11 cellular contexts compared by ENCODE assay signal in the genomic region with DNA sequence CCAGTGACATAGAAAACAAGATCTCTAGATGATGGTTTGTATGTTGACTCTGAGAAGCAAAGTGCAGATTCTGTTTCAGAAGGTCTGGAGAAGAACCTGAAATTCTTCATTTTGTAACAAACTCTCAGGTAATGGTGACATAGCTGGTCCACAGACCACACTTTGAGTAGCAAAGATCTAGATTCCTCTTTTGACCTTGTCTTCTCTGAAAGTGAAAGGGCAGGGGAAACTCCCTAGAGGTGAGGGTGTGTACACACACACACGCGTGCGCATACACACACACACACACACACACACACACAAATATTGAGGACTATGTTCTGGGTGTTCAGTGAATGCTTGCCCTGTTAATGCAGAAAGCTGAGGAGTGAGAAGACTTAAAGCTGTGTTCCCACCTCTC.
A peak's percentile ranks its signal among the peaks of the same experiment; 100 is the strongest.
DNase-seq lines count a peak whose midpoint lies in the region; ATAC-seq, FAIRE-seq and TF ChIP-seq lines count a peak whose summit lies in the region.
"Had no signal": no experiment of that assay in that cellular context is flagged by ENCODE, and none has a peak within 500 bp of the region (broad histone marks: within the 10 kb centered on the region; RNA-seq: fewer than 3 reads in every experiment).

No MANE protein-coding gene starts in this region.

- WGBS in esophagus muscularis mucosa, result 93% methylated on average over 3 of the region's 3 CpGs

- ATAC-seq in HG02970 (IDR thresholded peaks at IDR 0.05; ENCODE audit: low FRiP score, unreplicated experiment), result peak; percentile 45

- CTCF ChIA-PET in CD4-positive, alpha-beta memory T cell (lab: Charles Lee; ENCODE audit: partially characterized antibody), result interaction anchor here (1.2 to 11.0 kb wide), 12 partner anchors 8 to 108 kb away, joined by 3 to 241 read pairs (median 13); a partner anchor contains a TSS

- no peaks in the 10 kb centered on the region for H3K36me3 ChIP-seq in CD4-positive, alpha-beta memory T cell (ENCODE audit: insufficient read depth, low read length)
- H3K36me3 ChIP-seq in esophagus muscularis mucosa, result no peaks in the 10 kb centered on the region

- FAIRE-seq in GM19239 (lab: Jason Lieb, UNC), result peak; percentile 64

- intact Hi-C loops in CD4-positive, alpha-beta memory T cell (cut with micrococcal nuclease), result no loop called here
- intact Hi-C loops in esophagus muscularis mucosa (cut with DNase I) (no loop called here), posterior vena cava (cut with DNase I) (loop anchor here in 1 of 2 donors (10.0 kb wide), 1 partner anchor 104 kb away; no protein-coding TSS in a partner anchor)

- peaks cover 30% of the 10 kb centered on the region for H3K4me1 ChIP-seq in CD4-positive, alpha-beta memory T cell (ENCODE audit: insufficient read depth, low read length)
- peaks cover 7 to 34% (median 29%) of the 10 kb centered on the region in 4 donors for H3K4me1 ChIP-seq in esophagus muscularis mucosa

- peak overlapping the region in 4 of 7 donors; percentile 40 to 80 (median 74) for H3K27ac Mint-ChIP-seq in CD4-positive, alpha-beta memory T cell

- peak in 1 of 5 donors; percentile 40 for DNase-seq in CD4-positive, alpha-beta memory T cell
- DNase-seq in GM19239 (ENCODE audit: insufficient read length, low spot score), result peak; percentile 9
- peak; percentile 12 for DNase-seq in esophagus muscularis mucosa (ENCODE audit: extremely low spot score)
- DNase-seq in posterior vena cava (ENCODE audit: low spot score), result no peak
- DNase-seq in NCI-H2081 (lab: John Stamatoyannopoulos, UW), result no peak
- no peak for DNase-seq in RKO (ENCODE audit: low spot score)
- no peak for DNase-seq in nucleus accumbens (lab: John Stamatoyannopoulos, UW)
- DNase-seq: GM23248, NCI-H1092 treated with DMSO at 0.1 percent for 48 hours had no signal

- H3K9me3 Mint-ChIP-seq in CD4-positive, alpha-beta memory T cell, result no peaks in the 10 kb centered on the region

- no peak overlapping the region for H3K27ac ChIP-seq in CD4-positive, alpha-beta memory T cell (ENCODE audit: low read depth, low read length)
- peak overlapping the region; percentile 68 to 81 (median 73) for H3K27ac ChIP-seq in esophagus muscularis mucosa (replicated peaks in 1 of 4)
- H3K27ac ChIP-seq: GM23248, HL-60 had no signal

- no peak for TF ChIP-seq CTCF in esophagus muscularis mucosa (IDR thresholded peaks at IDR 0.05)

- H3K4me3 ChIP-seq in CD4-positive, alpha-beta memory T cell (ENCODE audit: low read length in 2 of 2), result no peak overlapping the region
- H3K4me3 ChIP-seq in esophagus muscularis mucosa, result no peak overlapping the region
- H3K4me3 ChIP-seq: GM23248 had no signal

- POLR2A ChIA-PET in CD4-positive, alpha-beta memory T cell (lab: Charles Lee; ENCODE audit: partially characterized antibody), result interaction anchor here (1.8 to 7.1 kb wide), 4 partner anchors 22 to 105 kb away, joined by 4 to 48 read pairs (median 12); no protein-coding TSS in a partner anchor

- peaks cover 16 to 38% (median 24%) of the 10 kb centered on the region in 4 donors for H3K4me1 Mint-ChIP-seq in CD4-positive, alpha-beta memory T cell

- H3K36me3 Mint-ChIP-seq in CD4-positive, alpha-beta memory T cell, result no peaks in the 10 kb centered on the region

- no peaks in the 10 kb centered on the region for H3K9me3 ChIP-seq in CD4-positive, alpha-beta memory T cell (ENCODE audit: control insufficient read depth in 1 of 2, low read length in 2 of 2)
- no peaks in the 10 kb centered on the region for H3K9me3 ChIP-seq in esophagus muscularis mucosa

- no peaks in the 10 kb centered on the region for H3K27me3 ChIP-seq in CD4-positive, alpha-beta memory T cell (ENCODE audit: insufficient read depth, low read length)
- no peaks in the 10 kb centered on the region for H3K27me3 ChIP-seq in esophagus muscularis mucosa

- peak overlapping the region in 2 of 8 donors; percentile 25 to 43 for H3K4me3 Mint-ChIP-seq in CD4-positive, alpha-beta memory T cell

- H3K27me3 Mint-ChIP-seq in CD4-positive, alpha-beta memory T cell, result no peaks in the 10 kb centered on the region

- TF ChIP-seq POLR2A in esophagus muscularis mucosa (IDR thresholded peaks at IDR 0.05; ENCODE audit: low read depth), result no peak

- no peak for TF ChIP-seq EP300 in esophagus muscularis mucosa (IDR thresholded peaks at IDR 0.05)

Comparison
In these comparisons a context has a peak if more than half of its experiments do, and no peak if none do; other contexts are left out.
1. DNase-seq: peak in GM19239 (single experiment) and esophagus muscularis mucosa (single experiment); none in posterior vena cava (single experiment), NCI-H2081 (0 of 2), RKO (single experiment) and nucleus accumbens (0 of 56).